ENCODE assay signal across 17 cellular contexts in the genomic region with DNA sequence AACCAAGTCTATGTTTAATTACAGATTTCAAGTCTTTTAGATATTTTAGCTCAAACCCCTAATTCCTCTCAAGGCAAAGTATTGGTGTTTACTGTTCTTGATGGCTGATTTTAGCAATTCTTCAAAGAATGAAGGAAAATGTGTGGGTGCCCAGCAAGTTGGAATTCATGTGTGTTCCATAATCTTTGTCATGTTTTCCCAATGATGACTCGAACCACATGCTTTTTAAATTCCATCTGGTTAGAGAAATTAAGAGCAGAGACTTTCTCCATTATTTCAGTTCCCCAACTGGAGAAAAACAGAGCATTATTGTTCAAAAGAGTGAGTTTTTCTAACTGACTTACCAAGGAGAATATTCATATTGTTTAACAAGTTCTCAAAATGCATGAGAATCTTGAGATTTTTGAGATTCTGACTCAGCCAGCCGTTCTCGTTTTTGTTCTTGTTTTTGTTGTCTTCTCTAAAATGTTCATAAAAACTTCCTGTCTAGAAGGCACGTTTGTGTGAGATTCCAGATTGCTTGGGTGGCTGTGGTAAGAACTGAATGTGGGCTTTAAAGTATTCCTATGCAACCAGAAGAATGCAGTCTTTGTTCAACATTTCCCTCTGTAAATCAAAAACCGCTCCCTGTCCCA.
DNase-seq lines count a peak whose midpoint lies in the region; ATAC-seq and TF ChIP-seq lines count a peak whose summit lies in the region.
"Had no signal": no experiment of that assay in that cellular context is flagged by ENCODE, and none has a peak within 500 bp of the region (broad histone marks: within the 10 kb centered on the region; RNA-seq: fewer than 3 reads in every experiment).

No MANE protein-coding gene starts in this region.

- H3K9me3 ChIP-seq in OCI-LY7 (ENCODE audit: low read length) = no peaks in the 10 kb centered on the region
- H3K9me3 ChIP-seq: heart left ventricle had no signal

- H4K20me1 ChIP-seq in OCI-LY7 (ENCODE audit: insufficient read depth, low read length) = no peaks in the 10 kb centered on the region

- no peaks in the 10 kb centered on the region for H3K79me2 ChIP-seq in OCI-LY7 (ENCODE audit: insufficient read depth, low read depth, low read length)

- no TSS peak for BruUV-seq in OCI-LY7 (replicated peaks; lab: Mats Ljungman, UMichigan)

- ATAC-seq in GM21528 (IDR thresholded peaks at IDR 0.05; ENCODE audit: low FRiP score, unreplicated experiment) = no peak
- ATAC-seq: heart left ventricle had no signal

- TF ChIP-seq CTCF in HFF-Myc (IDR thresholded peaks at IDR 0.05; ENCODE audit: low read depth, low read length, missing control alignments) = no peak
- TF ChIP-seq CTCF in brain microvascular endothelial cell (IDR thresholded peaks at IDR 0.05; ENCODE audit: low read depth, low read length, missing control alignments) = no peak
- no peak for TF ChIP-seq CTCF in OCI-LY7 (conservative IDR thresholded peaks at IDR 0.05; ENCODE audit: low read length)
- no peak for TF ChIP-seq CTCF in nephron progenitor cell (IDR thresholded peaks at IDR 0.05)

- no peak overlapping the region for H3K4me3 Mint-ChIP-seq in nephron progenitor cell
- H3K4me3 Mint-ChIP-seq: activated B cell treated with CpG ODN at 0.5 μM for 24 hours had no signal

- H3K4me2 ChIP-seq in OCI-LY7 (ENCODE audit: low read length) = no peak overlapping the region

- POLR2A ChIA-PET in OCI-LY7 (lab: Charles Lee) = no interaction called here

- peak; percentile 26 for DNase-seq in A172 (ENCODE audit: low spot score)
- DNase-seq in HFF-Myc (ENCODE audit: extremely low read depth, low read depth) = peak; percentile 53
- peak; percentile 72 for DNase-seq in brain microvascular endothelial cell
- peak; percentile 11 for DNase-seq in kidney tubule cell (ENCODE audit: low spot score)
- no peak for DNase-seq in OCI-LY7 (ENCODE audit: low spot score)
- DNase-seq in activated CD4-positive, alpha-beta T cell treated with anti-CD3 and anti-CD28 coated beads, Interleukin-2, amount 50 U/mL, for 48 hours = no peak
- no peak for DNase-seq in nephron progenitor cell
- DNase-seq: 8988T; activated B cell treated with CpG ODN at 0.5 μM for 24 hours; activated T-cell treated with anti-CD3 and anti-CD28 coated beads for 4 hours; effector CD8-positive, alpha-beta T cell; heart left ventricle; NCI-H187 treated with DMSO at 0.1 percent for 48 hours; NK-92 treated with Interleukin-12 subunit alpha and Interleukin-12 subunit beta, amount 100 ng/mL, for 24 hours; nucleus accumbens; stimulated activated CD4-positive, alpha-beta T cell treated with anti-CD3 and anti-CD28 coated beads, Interleukin-12 subunit alpha, Interleukin-12 subunit beta, amount 100 ng/mL, for 4 hours had no signal

- no peak overlapping the region for H3K4me3 ChIP-seq in HFF-Myc (replicated peaks; ENCODE audit: low read depth, low read length)
- no peak overlapping the region for H3K4me3 ChIP-seq in brain microvascular endothelial cell (ENCODE audit: low read depth, low read length)
- no peak overlapping the region for H3K4me3 ChIP-seq in OCI-LY7 (ENCODE audit: low read depth, low read length, poor library complexity, severe bottlenecking)
- H3K4me3 ChIP-seq: heart left ventricle had no signal

- no peaks in the 10 kb centered on the region for H3K36me3 ChIP-seq in brain microvascular endothelial cell (replicated peaks)
- no peaks in the 10 kb centered on the region for H3K36me3 ChIP-seq in OCI-LY7 (ENCODE audit: insufficient read depth, low read length)
- H3K36me3 ChIP-seq: heart left ventricle had no signal

- in situ Hi-C loops in brain microvascular endothelial cell (cut with HindIII; ENCODE audit: low pct_ligation_motif_present, low sequenced_read_pairs) = no loop called here

- H3K27me3 Mint-ChIP-seq in nephron progenitor cell (ENCODE audit: low read depth, poor library complexity) = no peaks in the 10 kb centered on the region
- H3K27me3 Mint-ChIP-seq: activated B cell treated with CpG ODN at 0.5 μM for 24 hours had no signal

- no peaks in the 10 kb centered on the region for H3K27me3 ChIP-seq in brain microvascular endothelial cell (replicated peaks)
- H3K27me3 ChIP-seq: heart left ventricle had no signal

- CTCF ChIA-PET in OCI-LY7 (lab: Charles Lee; ENCODE audit: unreplicated experiment) = no interaction called here

- peak overlapping the region; percentile 67 for H3K27ac ChIP-seq in brain microvascular endothelial cell
- H3K27ac ChIP-seq in OCI-LY7 (ENCODE audit: low read depth, low read length, poor library complexity, severe bottlenecking) = no peak overlapping the region
- H3K27ac ChIP-seq: heart left ventricle had no signal

- no peaks in the 10 kb centered on the region for H3K9me3 Mint-ChIP-seq in nephron progenitor cell

- no peaks in the 10 kb centered on the region for H3K36me3 Mint-ChIP-seq in nephron progenitor cell (ENCODE audit: low read depth)

- no peaks in the 10 kb centered on the region for H3K4me1 ChIP-seq in OCI-LY7 (ENCODE audit: insufficient read depth, low read length, poor library complexity, severe bottlenecking)

- H3K9me2 ChIP-seq in OCI-LY7 (ENCODE audit: insufficient read depth, low read length) = no peaks in the 10 kb centered on the region

- no peaks in the 10 kb centered on the region for H3K4me1 Mint-ChIP-seq in nephron progenitor cell
- H3K4me1 Mint-ChIP-seq: activated B cell treated with CpG ODN at 0.5 μM for 24 hours had no signal

- no peak overlapping the region for H2AFZ ChIP-seq in OCI-LY7 (ENCODE audit: low read length)

- intact Hi-C loops in OCI-LY7 (cut with micrococcal nuclease; ENCODE audit: unreplicated experiment) = no loop called here

- no peak overlapping the region for H3K27ac Mint-ChIP-seq in nephron progenitor cell
- H3K27ac Mint-ChIP-seq: activated B cell treated with CpG ODN at 0.5 μM for 24 hours had no signal

Comparison
In these comparisons a context has a peak if more than half of its experiments do, and no peak if none do; other contexts are left out.
1. DNase-seq: peak in A172 (single experiment), HFF-Myc (single experiment), brain microvascular endothelial cell (single experiment) and kidney tubule cell (single experiment); none in OCI-LY7 (single experiment), activated CD4-positive, alpha-beta T cell treated with anti-CD3 and anti-CD28 coated beads, Interleukin-2, amount 50 U/mL, for 48 hours (0 of 2) and nephron progenitor cell (single experiment).